ENCODE assay signal across 30 cellular contexts in genomic region chr9:74304598-74304997, GRCh38.
"Had no signal": no experiment of that assay in that cellular context is flagged by ENCODE, and none has a peak within 500 bp of the region (broad histone marks: within the 10 kb centered on the region; RNA-seq: fewer than 3 reads in every experiment).

No MANE protein-coding gene starts in this region.

- H3K36me3 Mint-ChIP-seq: activated naive CD8-positive, alpha-beta T cell treated with anti-CD3 and anti-CD28 coated beads, Interleukin-2, amount 10 ng/mL, durations not matched to agents 7 days and 5 days; naive B cell; stimulated activated memory B cell treated with anti-CD40 and anti-IgM and Interleukin-4, amounts not matched to agents 10 μg/mL and 1 μg/mL and 100 μg/mL, for 72 hours had no signal

- H3K36me3 ChIP-seq: ascending aorta, brain microvascular endothelial cell, heart right ventricle, left ventricle myocardium inferior, pancreas, right atrium auricular region, thyroid gland, upper lobe of left lung, vagina had no signal

- H3K27ac ChIP-seq: ascending aorta, brain microvascular endothelial cell, coronary artery, heart right ventricle, left ventricle myocardium inferior, pancreas, psoas muscle, right atrium auricular region, thyroid gland, upper lobe of left lung, vagina had no signal

- DNase-seq: activated CD4-positive, alpha-beta T cell treated with anti-CD3 and anti-CD28 coated beads for 4 hours; activated CD4-positive, alpha-beta T cell treated with anti-CD3 and anti-CD28 coated beads, Interleukin-2, amount 50 U/mL, for 4 hours; activated effector memory CD4-positive, alpha-beta T cell treated with Interleukin-2 at 50 U/mL for 16 hours; activated naive CD4-positive, alpha-beta T cell treated with anti-CD3 and anti-CD28 coated beads for 36 hours; activated naive CD8-positive, alpha-beta T cell treated with anti-CD3 and anti-CD28 coated beads, Interleukin-2, amount 10 ng/mL, durations not matched to agents 7 days and 5 days; activated T-cell treated with anti-CD3 and anti-CD28 coated beads for 4 hours; brain microvascular endothelial cell; foreskin fibroblast; heart right ventricle; islet precursor cell; left ventricle myocardium inferior; naive B cell; nucleus accumbens; pancreas; psoas muscle; stimulated activated CD4-positive, alpha-beta T cell treated with anti-CD3 and anti-CD28 coated beads, Interleukin-1b, Interleukin-23, amount 100 ng/mL, for 48 hours; stimulated activated CD4-positive, alpha-beta T cell treated with anti-CD3 and anti-CD28 coated beads, Interleukin-4, amount 100 ng/mL, for 4 hours; stimulated activated CD8-positive, alpha-beta memory T cell treated with anti-CD3 and anti-CD28 coated beads, Interleukin-4, amount 100 ng/mL, for 48 hours; stimulated activated naive CD8-positive, alpha-beta T cell treated with anti-CD3 and anti-CD28 coated beads, Interleukin-15, amount 100 ng/mL, for 72 hours; thyroid gland; upper lobe of left lung had no signal

- H3K27me3 ChIP-seq: ascending aorta, brain microvascular endothelial cell, heart right ventricle, pancreas, right atrium auricular region, thyroid gland, upper lobe of left lung, vagina had no signal

- H3K27ac Mint-ChIP-seq: activated naive CD4-positive, alpha-beta T cell treated with anti-CD3 and anti-CD28 coated beads for 36 hours; activated naive CD8-positive, alpha-beta T cell treated with anti-CD3 and anti-CD28 coated beads, Interleukin-2, amount 10 ng/mL, durations not matched to agents 7 days and 5 days; naive B cell; nephron progenitor cell; stimulated activated memory B cell treated with anti-CD40 and anti-IgM and Interleukin-4, amounts not matched to agents 10 μg/mL and 1 μg/mL and 100 μg/mL, for 72 hours; stimulated activated naive CD8-positive, alpha-beta T cell treated with anti-CD3 and anti-CD28 coated beads, Interleukin-15, amount 100 ng/mL, for 72 hours had no signal

- H3K9me3 Mint-ChIP-seq: activated naive CD4-positive, alpha-beta T cell treated with anti-CD3 and anti-CD28 coated beads for 36 hours; activated naive CD8-positive, alpha-beta T cell treated with anti-CD3 and anti-CD28 coated beads, Interleukin-2, amount 10 ng/mL, durations not matched to agents 7 days and 5 days; naive B cell; nephron progenitor cell; stimulated activated memory B cell treated with anti-CD40 and anti-IgM and Interleukin-4, amounts not matched to agents 10 μg/mL and 1 μg/mL and 100 μg/mL, for 72 hours; stimulated activated naive CD8-positive, alpha-beta T cell treated with anti-CD3 and anti-CD28 coated beads, Interleukin-15, amount 100 ng/mL, for 72 hours had no signal

- H3K4me1 Mint-ChIP-seq: activated naive CD8-positive, alpha-beta T cell treated with anti-CD3 and anti-CD28 coated beads, Interleukin-2, amount 10 ng/mL, durations not matched to agents 7 days and 5 days; naive B cell; stimulated activated memory B cell treated with anti-CD40 and anti-IgM and Interleukin-4, amounts not matched to agents 10 μg/mL and 1 μg/mL and 100 μg/mL, for 72 hours; stimulated activated naive CD8-positive, alpha-beta T cell treated with anti-CD3 and anti-CD28 coated beads, Interleukin-15, amount 100 ng/mL, for 72 hours had no signal

- ATAC-seq: esophagus mucosa; heart right ventricle; pancreas; psoas muscle; stimulated activated memory B cell treated with anti-CD40 and anti-IgM and Interleukin-4, amounts not matched to agents 10 μg/mL and 1 μg/mL and 100 μg/mL, for 72 hours; stimulated activated naive CD8-positive, alpha-beta T cell treated with anti-CD3 and anti-CD28 coated beads, Interleukin-15, amount 100 ng/mL, for 72 hours had no signal

- H3K4me3 Mint-ChIP-seq: activated naive CD4-positive, alpha-beta T cell treated with anti-CD3 and anti-CD28 coated beads for 36 hours; activated naive CD8-positive, alpha-beta T cell treated with anti-CD3 and anti-CD28 coated beads, Interleukin-2, amount 10 ng/mL, durations not matched to agents 7 days and 5 days; naive B cell; nephron progenitor cell; stimulated activated memory B cell treated with anti-CD40 and anti-IgM and Interleukin-4, amounts not matched to agents 10 μg/mL and 1 μg/mL and 100 μg/mL, for 72 hours; stimulated activated naive CD8-positive, alpha-beta T cell treated with anti-CD3 and anti-CD28 coated beads, Interleukin-15, amount 100 ng/mL, for 72 hours had no signal

- H3K4me3 ChIP-seq: ascending aorta, coronary artery, heart right ventricle, left ventricle myocardium inferior, lung, pancreas, psoas muscle, right atrium auricular region, smooth muscle cell, thyroid gland, upper lobe of left lung, vagina had no signal

- H3K4me1 ChIP-seq: ascending aorta, heart right ventricle, left ventricle myocardium inferior, pancreas, psoas muscle, right atrium auricular region, thyroid gland, upper lobe of left lung, vagina had no signal

- H3K27me3 Mint-ChIP-seq: activated naive CD8-positive, alpha-beta T cell treated with anti-CD3 and anti-CD28 coated beads, Interleukin-2, amount 10 ng/mL, durations not matched to agents 7 days and 5 days; naive B cell; stimulated activated memory B cell treated with anti-CD40 and anti-IgM and Interleukin-4, amounts not matched to agents 10 μg/mL and 1 μg/mL and 100 μg/mL, for 72 hours; stimulated activated naive CD8-positive, alpha-beta T cell treated with anti-CD3 and anti-CD28 coated beads, Interleukin-15, amount 100 ng/mL, for 72 hours had no signal

- H3K4me2 ChIP-seq: smooth muscle cell had no signal
